In genomic region chr5:14425581-14425980, GRCh38 we compare ENCODE assay signal across 24 cellular contexts.
"Had no signal": no experiment of that assay in that cellular context is flagged by ENCODE, and none has a peak within 500 bp of the region (broad histone marks: within the 10 kb centered on the region; RNA-seq: fewer than 3 reads in every experiment).

No MANE protein-coding gene starts in this region.

- H3K4me1 Mint-ChIP-seq: stimulated activated memory B cell treated with anti-CD40 and anti-IgM and Interleukin-4, amounts not matched to agents 10 μg/mL and 1 μg/mL and 100 μg/mL, for 72 hours had no signal

- H3K4me3 Mint-ChIP-seq: naive B cell; nephron; stimulated activated memory B cell treated with anti-CD40 and anti-IgM and Interleukin-4, amounts not matched to agents 10 μg/mL and 1 μg/mL and 100 μg/mL, for 72 hours had no signal

- H3K4me3 ChIP-seq: colonic mucosa, esophagus squamous epithelium, gastroesophageal sphincter, lung, spleen, stomach, thoracic aorta, transverse colon had no signal

- H3K27ac ChIP-seq: colonic mucosa, esophagus squamous epithelium, gastroesophageal sphincter, neutrophil, spleen, stomach, thoracic aorta, transverse colon had no signal

- H3K9me3 Mint-ChIP-seq: naive B cell; nephron; stimulated activated memory B cell treated with anti-CD40 and anti-IgM and Interleukin-4, amounts not matched to agents 10 μg/mL and 1 μg/mL and 100 μg/mL, for 72 hours had no signal

- H3K9me3 ChIP-seq: colonic mucosa, esophagus squamous epithelium, gastroesophageal sphincter, neutrophil, spleen, stomach, thoracic aorta, transverse colon had no signal

- H3K4me1 ChIP-seq: colonic mucosa, esophagus squamous epithelium had no signal

- DNase-seq: colonic mucosa; dermis blood vessel endothelial cell; esophagus squamous epithelium; foreskin fibroblast; glutamatergic neuron; left colon; left ventricle myocardium superior; mesendoderm; naive B cell; posterior cingulate gyrus; spleen; stimulated activated CD4-positive, alpha-beta T cell treated with anti-CD3 and anti-CD28 coated beads, Interleukin-15, amount 100 ng/mL, for 24 hours; stimulated activated CD4-positive, alpha-beta T cell treated with anti-CD3 and anti-CD28 coated beads, Interleukin-1b, Interleukin-23, amount 100 ng/mL, for 48 hours; stimulated activated CD4-positive, alpha-beta T cell treated with anti-CD3 and anti-CD28 coated beads, Interleukin-4, amount 100 ng/mL, for 24 hours; stomach; substantia nigra; transverse colon had no signal

- H3K27me3 ChIP-seq: colonic mucosa, esophagus squamous epithelium, gastroesophageal sphincter, neutrophil, spleen, stomach, transverse colon had no signal

- H3K27ac Mint-ChIP-seq: stimulated activated memory B cell treated with anti-CD40 and anti-IgM and Interleukin-4, amounts not matched to agents 10 μg/mL and 1 μg/mL and 100 μg/mL, for 72 hours had no signal

- H3K27me3 Mint-ChIP-seq: naive B cell; stimulated activated memory B cell treated with anti-CD40 and anti-IgM and Interleukin-4, amounts not matched to agents 10 μg/mL and 1 μg/mL and 100 μg/mL, for 72 hours had no signal

- ATAC-seq: gastroesophageal sphincter; left colon; left ventricle myocardium superior; sciatic nerve; stimulated activated memory B cell treated with anti-CD40 and anti-IgM and Interleukin-4, amounts not matched to agents 10 μg/mL and 1 μg/mL and 100 μg/mL, for 72 hours had no signal
